ENCODE assay signal across 8 cellular contexts in the genomic region with DNA sequence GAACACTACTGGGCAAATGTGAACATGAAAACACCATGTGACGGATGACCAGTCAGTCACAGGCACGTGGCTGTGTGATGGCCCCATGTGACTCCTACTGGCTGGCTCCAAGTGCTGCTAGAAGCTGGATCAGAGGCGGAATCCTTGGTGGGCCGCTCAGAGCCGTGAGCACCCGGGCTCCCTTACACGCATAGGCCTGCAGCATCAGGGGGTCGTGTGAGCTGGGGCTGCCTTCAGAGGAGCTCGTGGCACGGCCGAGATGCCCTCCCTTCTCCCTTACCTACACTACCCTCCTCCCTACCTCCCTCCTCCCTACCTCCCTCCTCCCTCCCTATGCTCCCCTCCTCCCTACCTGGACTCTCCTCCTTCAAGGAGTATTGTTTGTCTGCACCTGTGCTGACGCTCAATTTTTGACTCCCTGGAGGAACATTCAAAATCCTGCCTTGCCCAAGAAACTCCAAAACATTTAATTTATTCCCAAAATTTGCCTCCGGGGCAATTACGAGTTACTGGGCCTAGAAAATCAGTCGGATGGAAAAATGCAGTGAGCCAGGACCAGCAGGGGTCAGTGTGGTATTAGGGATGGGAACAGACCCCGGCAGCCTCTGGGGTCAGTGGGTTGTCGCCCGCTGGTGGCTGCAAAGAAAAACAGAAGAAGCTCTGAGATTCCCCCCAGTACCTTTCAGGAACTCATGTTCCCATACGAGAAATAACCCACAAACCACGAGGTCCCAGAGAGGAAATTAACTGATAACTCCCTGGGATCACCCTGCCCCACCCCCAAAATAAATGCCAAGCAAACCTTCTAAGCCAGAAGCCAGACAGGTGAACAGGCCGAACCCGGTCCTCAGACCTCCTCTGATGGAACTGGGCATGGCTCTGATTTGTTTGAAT.
DNase-seq lines count a peak whose midpoint lies in the region; ATAC-seq and TF ChIP-seq lines count a peak whose summit lies in the region.

No MANE protein-coding gene starts in this region.

- WGBS in heart left ventricle, 4 donors = 34 to 37% (median 34%) methylated on average over 22 of the region's 22 CpGs

- DNase-seq in GM06990 (ENCODE audit: extremely low read depth, insufficient read length) = peak; percentile 34
- peak; percentile 60 for DNase-seq in MV-4-11 (lab: John Stamatoyannopoulos, UW)
- peak; percentile 48 for DNase-seq in SK-N-MC (ENCODE audit: low read depth, low spot score)
- DNase-seq in activated naive CD4-positive, alpha-beta T cell treated with anti-CD3 and anti-CD28 coated beads, Interleukin-2, amount 50 U/mL, for 72 hours (ENCODE audit: low spot score in 2 of 2) = peak in 1 of 2 donors; percentile 74
- DNase-seq in heart left ventricle = peak in 4 of 5 donors; percentile 59 to 72 (median 64)
- peak; percentile 62 for DNase-seq in retinal pigment epithelial cell (ENCODE audit: low read depth)

- peaks cover 0 to 5% (median 0%) of the 10 kb centered on the region in 12 donors for H3K4me1 ChIP-seq in heart left ventricle

- intact Hi-C loops in heart left ventricle (cut with DNase I) = loop anchor here (1.0 to 10.0 kb wide), 5 partner anchors 174 to 324 kb away; no protein-coding TSS in a partner anchor

- H3K4me3 ChIP-seq in GM06990 (replicated peaks; ENCODE audit: low read depth, low read length) = no peak overlapping the region
- H3K4me3 ChIP-seq in SK-N-MC = no peak overlapping the region
- no peak overlapping the region for H3K4me3 ChIP-seq in heart left ventricle
- H3K4me3 ChIP-seq in retinal pigment epithelial cell (ENCODE audit: low read length) = no peak overlapping the region

- peak overlapping the region in 1 of 2 donors; percentile 29 for H3K27ac Mint-ChIP-seq in activated naive CD4-positive, alpha-beta T cell treated with anti-CD3 and anti-CD28 coated beads, Interleukin-2, amount 50 U/mL, for 72 hours

- no peaks in the 10 kb centered on the region for H3K36me3 Mint-ChIP-seq in activated naive CD4-positive, alpha-beta T cell treated with anti-CD3 and anti-CD28 coated beads, Interleukin-2, amount 50 U/mL, for 72 hours

- H3K36me3 ChIP-seq in GM06990 (ENCODE audit: control insufficient read depth, insufficient read depth, low read length) (no peaks in the 10 kb centered on the region), SK-N-MC (ENCODE audit: insufficient read depth, low read length) (no peaks in the 10 kb centered on the region), heart left ventricle (no peaks in the 10 kb centered on the region)

- no peaks in the 10 kb centered on the region for H3K27me3 ChIP-seq in GM06990 (replicated peaks; ENCODE audit: control insufficient read depth, insufficient read depth, low read length)
- peaks cover 0 to 29% (median 0%) of the 10 kb centered on the region in 9 donors for H3K27me3 ChIP-seq in heart left ventricle

- H3K27ac ChIP-seq in SK-N-MC (no peak overlapping the region), heart left ventricle (no peak overlapping the region)

- TF ChIP-seq POLR2A in heart left ventricle (IDR thresholded peaks at IDR 0.05) = no peak

- H3K9me3 ChIP-seq in SK-N-MC (ENCODE audit: low read depth, low read length) (no peaks in the 10 kb centered on the region), heart left ventricle (peaks cover 0 to 5% (median 0%) of the 10 kb centered on the region in 12 donors)

- TF ChIP-seq CTCF in GM06990 (IDR thresholded peaks at IDR 0.05; ENCODE audit: insufficient read depth, low read length, poor library complexity, severe bottlenecking) = peak; percentile 97
- peak; percentile 40 to 86 (median 76) for TF ChIP-seq CTCF in heart left ventricle (IDR thresholded peaks at IDR 0.05)
- peak; percentile 91 for TF ChIP-seq CTCF in retinal pigment epithelial cell (conservative IDR thresholded peaks at IDR 0.05; ENCODE audit: low read depth, low read length)

- no peak overlapping the region for H3K9ac ChIP-seq in SK-N-MC (ENCODE audit: insufficient read length)

- no peaks in the 10 kb centered on the region for H3K9me3 Mint-ChIP-seq in activated naive CD4-positive, alpha-beta T cell treated with anti-CD3 and anti-CD28 coated beads, Interleukin-2, amount 50 U/mL, for 72 hours

- ATAC-seq in activated naive CD4-positive, alpha-beta T cell treated with anti-CD3 and anti-CD28 coated beads, Interleukin-2, amount 50 U/mL, for 72 hours = peak; percentile 59 to 82
- ATAC-seq in heart left ventricle (peak in 3 of 4 donors; percentile 52 to 66 (median 55)), GM21786 (IDR thresholded peaks at IDR 0.05; ENCODE audit: unreplicated experiment) (no peak), GM18873 (IDR thresholded peaks at IDR 0.05; ENCODE audit: low FRiP score, unreplicated experiment) (no peak)

Comparison
In these comparisons a context has a peak if more than half of its experiments do, and no peak if none do; other contexts are left out.
1. ATAC-seq: peak in activated naive CD4-positive, alpha-beta T cell treated with anti-CD3 and anti-CD28 coated beads, Interleukin-2, amount 50 U/mL, for 72 hours (2 of 2) and heart left ventricle (3 of 4); none in GM21786 (single experiment) and GM18873 (single experiment).
2. Peak in every context shown above with its lines, with median percentiles within 50 percentile points of each other: CTCF ChIP-seq.